In the genomic region with DNA sequence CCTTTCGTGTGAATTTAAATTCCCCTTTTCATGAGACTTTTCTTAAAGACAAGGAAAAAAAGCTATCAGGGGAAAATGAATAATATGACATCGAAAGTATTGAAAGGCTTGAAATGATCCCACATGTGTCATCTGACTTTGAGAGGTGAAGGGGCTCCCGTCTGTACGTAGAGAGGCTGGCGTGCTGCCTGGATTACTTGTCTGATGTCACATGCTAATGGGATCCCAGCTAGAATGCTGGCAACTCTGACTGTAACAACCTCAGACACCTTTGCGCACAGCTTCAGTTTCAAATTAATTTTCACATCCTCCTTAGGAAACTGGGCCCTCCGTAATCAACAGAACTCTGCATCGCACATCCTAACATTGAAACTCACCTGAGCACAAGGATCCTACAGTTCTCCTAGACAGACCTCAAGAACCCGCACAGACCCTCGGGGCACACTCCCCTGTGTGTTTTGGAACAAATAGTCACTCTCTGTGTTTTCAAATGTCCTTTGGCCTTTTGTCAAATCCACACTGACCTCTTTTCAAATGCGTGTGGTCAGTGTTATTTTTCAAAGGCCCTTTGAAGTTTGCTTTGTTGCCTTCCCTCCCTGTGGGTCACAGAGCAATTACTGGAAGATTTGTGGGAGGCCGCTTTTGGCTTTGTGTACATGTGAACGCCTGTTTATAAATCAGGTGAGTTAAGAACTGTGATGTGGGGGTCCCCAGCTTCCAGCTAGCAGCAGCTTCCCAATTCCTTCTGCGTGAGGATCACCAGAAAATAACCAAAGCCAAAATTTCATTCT, we compare ENCODE assay signal across 1 cellular context.
TF ChIP-seq lines count a peak whose summit lies in the region.

No MANE protein-coding gene starts in this region.

TF ChIP-seq in HepG2, 621 proteins besides CTCF, POLR2A, EP300 and RAD21 (continues in another document):
- TF ChIP-seq ZNF747 (CRISPR knock-in tag; IDR thresholded peaks at IDR 0.05; ENCODE audit: borderline replicate concordance): peak; percentile 73; the same call in 1 of the 2 replicates
- TF ChIP-seq, protein P1, sequence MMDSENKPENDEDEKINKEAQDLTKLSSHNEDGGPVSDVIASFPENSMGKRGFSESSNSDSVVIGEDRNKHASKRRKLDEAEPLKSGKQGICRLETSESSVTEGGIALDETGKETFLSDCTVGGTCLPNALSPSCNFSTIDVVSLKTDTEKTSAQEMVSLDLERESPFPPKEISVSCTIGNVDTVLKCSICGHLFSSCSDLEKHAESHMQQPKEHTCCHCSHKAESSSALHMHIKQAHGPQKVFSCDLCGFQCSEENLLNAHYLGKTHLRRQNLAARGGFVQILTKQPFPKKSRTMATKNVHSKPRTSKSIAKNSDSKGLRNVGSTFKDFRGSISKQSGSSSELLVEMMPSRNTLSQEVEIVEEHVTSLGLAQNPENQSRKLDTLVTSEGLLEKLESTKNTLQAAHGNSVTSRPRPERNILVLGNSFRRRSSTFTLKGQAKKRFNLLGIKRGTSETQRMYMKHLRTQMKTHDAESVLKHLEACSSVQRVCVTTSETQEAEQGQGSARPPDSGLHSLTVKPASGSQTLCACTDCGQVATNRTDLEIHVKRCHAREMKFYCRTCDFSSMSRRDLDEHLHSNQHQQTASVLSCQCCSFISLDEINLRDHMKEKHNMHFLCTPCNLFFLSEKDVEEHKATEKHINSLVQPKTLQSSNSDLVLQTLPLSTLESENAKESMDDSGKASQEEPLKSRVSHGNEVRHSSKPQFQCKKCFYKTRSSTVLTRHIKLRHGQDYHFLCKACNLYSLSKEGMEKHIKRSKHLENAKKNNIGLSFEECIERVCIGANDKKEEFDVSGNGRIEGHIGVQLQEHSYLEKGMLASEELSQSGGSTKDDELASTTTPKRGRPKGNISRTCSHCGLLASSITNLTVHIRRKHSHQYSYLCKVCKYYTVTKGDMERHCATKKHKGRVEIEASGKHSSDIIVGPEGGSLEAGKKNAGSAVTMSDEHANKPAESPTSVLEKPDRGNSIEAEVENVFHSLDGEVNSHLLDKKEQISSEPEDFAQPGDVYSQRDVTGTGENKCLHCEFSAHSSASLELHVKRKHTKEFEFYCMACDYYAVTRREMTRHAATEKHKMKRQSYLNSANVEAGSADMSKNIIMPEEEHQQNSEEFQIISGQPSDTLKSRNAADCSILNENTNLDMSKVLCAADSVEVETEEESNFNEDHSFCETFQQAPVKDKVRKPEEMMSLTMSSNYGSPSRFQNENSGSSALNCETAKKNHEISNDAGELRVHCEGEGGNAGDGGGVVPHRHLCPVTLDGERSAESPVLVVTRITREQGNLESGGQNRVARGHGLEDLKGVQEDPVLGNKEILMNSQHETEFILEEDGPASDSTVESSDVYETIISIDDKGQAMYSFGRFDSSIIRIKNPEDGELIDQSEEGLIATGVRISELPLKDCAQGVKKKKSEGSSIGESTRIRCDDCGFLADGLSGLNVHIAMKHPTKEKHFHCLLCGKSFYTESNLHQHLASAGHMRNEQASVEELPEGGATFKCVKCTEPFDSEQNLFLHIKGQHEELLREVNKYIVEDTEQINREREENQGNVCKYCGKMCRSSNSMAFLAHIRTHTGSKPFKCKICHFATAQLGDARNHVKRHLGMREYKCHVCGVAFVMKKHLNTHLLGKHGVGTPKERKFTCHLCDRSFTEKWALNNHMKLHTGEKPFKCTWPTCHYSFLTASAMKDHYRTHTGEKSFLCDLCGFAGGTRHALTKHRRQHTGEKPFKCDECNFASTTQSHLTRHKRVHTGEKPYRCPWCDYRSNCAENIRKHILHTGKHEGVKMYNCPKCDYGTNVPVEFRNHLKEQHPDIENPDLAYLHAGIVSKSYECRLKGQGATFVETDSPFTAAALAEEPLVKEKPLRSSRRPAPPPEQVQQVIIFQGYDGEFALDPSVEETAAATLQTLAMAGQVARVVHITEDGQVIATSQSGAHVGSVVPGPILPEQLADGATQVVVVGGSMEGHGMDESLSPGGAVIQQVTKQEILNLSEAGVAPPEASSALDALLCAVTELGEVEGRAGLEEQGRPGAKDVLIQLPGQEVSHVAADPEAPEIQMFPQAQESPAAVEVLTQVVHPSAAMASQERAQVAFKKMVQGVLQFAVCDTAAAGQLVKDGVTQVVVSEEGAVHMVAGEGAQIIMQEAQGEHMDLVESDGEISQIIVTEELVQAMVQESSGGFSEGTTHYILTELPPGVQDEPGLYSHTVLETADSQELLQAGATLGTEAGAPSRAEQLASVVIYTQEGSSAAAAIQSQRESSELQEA (CRISPR knock-in tag; IDR thresholded peaks at IDR 0.05; ENCODE audit: not compliant biosample characterization): no peak
- TF ChIP-seq SMC3 (IDR thresholded peaks at IDR 0.05; ENCODE audit: low read length): 0 out of 2 replicates have a peak, but pooled peaks have one; percentile 34
- TF ChIP-seq ZFP36 (IDR thresholded peaks at IDR 0.05; ENCODE audit: borderline replicate concordance, low read depth, low read length, partially characterized antibody): no peak
- no peak for TF ChIP-seq XBP1 (CRISPR knock-in tag; IDR thresholded peaks at IDR 0.05)
- TF ChIP-seq TP53 (CRISPR knock-in tag; conservative IDR thresholded peaks at IDR 0.05): no peak; the same call in 1 of the 2 replicates
- TF ChIP-seq, protein P2, sequence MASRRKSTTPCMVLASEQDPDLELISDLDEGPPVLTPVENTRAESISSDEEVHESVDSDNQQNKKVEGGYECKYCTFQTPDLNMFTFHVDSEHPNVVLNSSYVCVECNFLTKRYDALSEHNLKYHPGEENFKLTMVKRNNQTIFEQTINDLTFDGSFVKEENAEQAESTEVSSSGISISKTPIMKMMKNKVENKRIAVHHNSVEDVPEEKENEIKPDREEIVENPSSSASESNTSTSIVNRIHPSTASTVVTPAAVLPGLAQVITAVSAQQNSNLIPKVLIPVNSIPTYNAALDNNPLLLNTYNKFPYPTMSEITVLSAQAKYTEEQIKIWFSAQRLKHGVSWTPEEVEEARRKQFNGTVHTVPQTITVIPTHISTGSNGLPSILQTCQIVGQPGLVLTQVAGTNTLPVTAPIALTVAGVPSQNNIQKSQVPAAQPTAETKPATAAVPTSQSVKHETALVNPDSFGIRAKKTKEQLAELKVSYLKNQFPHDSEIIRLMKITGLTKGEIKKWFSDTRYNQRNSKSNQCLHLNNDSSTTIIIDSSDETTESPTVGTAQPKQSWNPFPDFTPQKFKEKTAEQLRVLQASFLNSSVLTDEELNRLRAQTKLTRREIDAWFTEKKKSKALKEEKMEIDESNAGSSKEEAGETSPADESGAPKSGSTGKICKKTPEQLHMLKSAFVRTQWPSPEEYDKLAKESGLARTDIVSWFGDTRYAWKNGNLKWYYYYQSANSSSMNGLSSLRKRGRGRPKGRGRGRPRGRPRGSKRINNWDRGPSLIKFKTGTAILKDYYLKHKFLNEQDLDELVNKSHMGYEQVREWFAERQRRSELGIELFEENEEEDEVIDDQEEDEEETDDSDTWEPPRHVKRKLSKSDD (CRISPR knock-in tag; IDR thresholded peaks at IDR 0.05; ENCODE audit: low read depth): peak; percentile 79
- TF ChIP-seq, protein P3, sequence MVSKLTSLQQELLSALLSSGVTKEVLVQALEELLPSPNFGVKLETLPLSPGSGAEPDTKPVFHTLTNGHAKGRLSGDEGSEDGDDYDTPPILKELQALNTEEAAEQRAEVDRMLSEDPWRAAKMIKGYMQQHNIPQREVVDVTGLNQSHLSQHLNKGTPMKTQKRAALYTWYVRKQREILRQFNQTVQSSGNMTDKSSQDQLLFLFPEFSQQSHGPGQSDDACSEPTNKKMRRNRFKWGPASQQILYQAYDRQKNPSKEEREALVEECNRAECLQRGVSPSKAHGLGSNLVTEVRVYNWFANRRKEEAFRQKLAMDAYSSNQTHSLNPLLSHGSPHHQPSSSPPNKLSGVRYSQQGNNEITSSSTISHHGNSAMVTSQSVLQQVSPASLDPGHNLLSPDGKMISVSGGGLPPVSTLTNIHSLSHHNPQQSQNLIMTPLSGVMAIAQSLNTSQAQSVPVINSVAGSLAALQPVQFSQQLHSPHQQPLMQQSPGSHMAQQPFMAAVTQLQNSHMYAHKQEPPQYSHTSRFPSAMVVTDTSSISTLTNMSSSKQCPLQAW (CRISPR knock-in tag; IDR thresholded peaks at IDR 0.05): peak; percentile 93
- TF ChIP-seq, protein P4, sequence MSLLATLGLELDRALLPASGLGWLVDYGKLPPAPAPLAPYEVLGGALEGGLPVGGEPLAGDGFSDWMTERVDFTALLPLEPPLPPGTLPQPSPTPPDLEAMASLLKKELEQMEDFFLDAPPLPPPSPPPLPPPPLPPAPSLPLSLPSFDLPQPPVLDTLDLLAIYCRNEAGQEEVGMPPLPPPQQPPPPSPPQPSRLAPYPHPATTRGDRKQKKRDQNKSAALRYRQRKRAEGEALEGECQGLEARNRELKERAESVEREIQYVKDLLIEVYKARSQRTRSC (CRISPR knock-in tag; IDR thresholded peaks at IDR 0.05; ENCODE audit: low read depth): no peak
- TF ChIP-seq, protein P5, sequence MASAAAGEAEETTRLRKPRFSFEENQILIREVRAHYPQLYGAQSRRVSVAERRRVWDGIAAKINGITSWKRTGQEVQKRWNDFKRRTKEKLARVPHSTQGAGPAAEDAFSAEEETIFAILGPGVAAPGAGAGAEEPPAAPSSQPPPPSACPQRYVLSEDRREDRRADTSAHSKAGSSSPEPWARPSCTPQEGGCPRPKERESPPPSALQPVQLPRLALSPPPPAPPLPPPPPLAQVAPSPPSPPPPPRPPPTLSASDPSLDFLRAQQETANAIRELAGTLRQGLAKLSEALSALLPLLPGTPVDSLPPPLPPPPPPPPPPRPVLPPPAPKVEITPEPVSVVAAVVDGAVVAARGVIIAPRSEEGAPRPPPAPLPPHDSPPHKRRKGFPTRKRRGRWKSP (CRISPR knock-in tag; IDR thresholded peaks at IDR 0.05): peak; percentile 82; the same call in 1 of the 2 replicates
- TF ChIP-seq HNRNPLL (IDR thresholded peaks at IDR 0.05; ENCODE audit: low read depth, low read length, poor library complexity, severe bottlenecking): no peak
- TF ChIP-seq, protein P6, sequence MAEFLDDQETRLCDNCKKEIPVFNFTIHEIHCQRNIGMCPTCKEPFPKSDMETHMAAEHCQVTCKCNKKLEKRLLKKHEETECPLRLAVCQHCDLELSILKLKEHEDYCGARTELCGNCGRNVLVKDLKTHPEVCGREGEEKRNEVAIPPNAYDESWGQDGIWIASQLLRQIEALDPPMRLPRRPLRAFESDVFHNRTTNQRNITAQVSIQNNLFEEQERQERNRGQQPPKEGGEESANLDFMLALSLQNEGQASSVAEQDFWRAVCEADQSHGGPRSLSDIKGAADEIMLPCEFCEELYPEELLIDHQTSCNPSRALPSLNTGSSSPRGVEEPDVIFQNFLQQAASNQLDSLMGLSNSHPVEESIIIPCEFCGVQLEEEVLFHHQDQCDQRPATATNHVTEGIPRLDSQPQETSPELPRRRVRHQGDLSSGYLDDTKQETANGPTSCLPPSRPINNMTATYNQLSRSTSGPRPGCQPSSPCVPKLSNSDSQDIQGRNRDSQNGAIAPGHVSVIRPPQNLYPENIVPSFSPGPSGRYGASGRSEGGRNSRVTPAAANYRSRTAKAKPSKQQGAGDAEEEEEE (CRISPR knock-in tag; IDR thresholded peaks at IDR 0.05; ENCODE audit: borderline replicate concordance): no peak; the same call in 1 of the 2 replicates
- TF ChIP-seq, protein P7, sequence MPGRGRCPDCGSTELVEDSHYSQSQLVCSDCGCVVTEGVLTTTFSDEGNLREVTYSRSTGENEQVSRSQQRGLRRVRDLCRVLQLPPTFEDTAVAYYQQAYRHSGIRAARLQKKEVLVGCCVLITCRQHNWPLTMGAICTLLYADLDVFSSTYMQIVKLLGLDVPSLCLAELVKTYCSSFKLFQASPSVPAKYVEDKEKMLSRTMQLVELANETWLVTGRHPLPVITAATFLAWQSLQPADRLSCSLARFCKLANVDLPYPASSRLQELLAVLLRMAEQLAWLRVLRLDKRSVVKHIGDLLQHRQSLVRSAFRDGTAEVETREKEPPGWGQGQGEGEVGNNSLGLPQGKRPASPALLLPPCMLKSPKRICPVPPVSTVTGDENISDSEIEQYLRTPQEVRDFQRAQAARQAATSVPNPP (CRISPR knock-in tag; IDR thresholded peaks at IDR 0.05): peak; percentile 45; the same call in 1 of the 2 replicates
- TF ChIP-seq ISX (CRISPR knock-in tag; conservative IDR thresholded peaks at IDR 0.05): no peak
- peak; percentile 58; the same call in 1 of the 2 replicates for TF ChIP-seq YEATS4 (CRISPR knock-in tag; IDR thresholded peaks at IDR 0.05; ENCODE audit: borderline replicate concordance)
- TF ChIP-seq REXO4 (CRISPR knock-in tag; IDR thresholded peaks at IDR 0.05; ENCODE audit: borderline replicate concordance): no peak
- TF ChIP-seq JUND (CRISPR knock-in tag; IDR thresholded peaks at IDR 0.05): 0 out of 2 replicates have a peak, but pooled peaks have one; percentile 51
- TF ChIP-seq, protein P8, sequence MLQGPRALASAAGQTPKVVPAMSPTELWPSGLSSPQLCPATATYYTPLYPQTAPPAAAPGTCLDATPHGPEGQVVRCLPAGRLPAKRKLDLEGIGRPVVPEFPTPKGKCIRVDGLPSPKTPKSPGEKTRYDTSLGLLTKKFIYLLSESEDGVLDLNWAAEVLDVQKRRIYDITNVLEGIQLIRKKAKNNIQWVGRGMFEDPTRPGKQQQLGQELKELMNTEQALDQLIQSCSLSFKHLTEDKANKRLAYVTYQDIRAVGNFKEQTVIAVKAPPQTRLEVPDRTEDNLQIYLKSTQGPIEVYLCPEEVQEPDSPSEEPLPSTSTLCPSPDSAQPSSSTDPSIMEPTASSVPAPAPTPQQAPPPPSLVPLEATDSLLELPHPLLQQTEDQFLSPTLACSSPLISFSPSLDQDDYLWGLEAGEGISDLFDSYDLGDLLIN (CRISPR knock-in tag; IDR thresholded peaks at IDR 0.05; ENCODE audit: borderline replicate concordance): no peak
- no peak for TF ChIP-seq PAX8 (CRISPR knock-in tag; IDR thresholded peaks at IDR 0.05; ENCODE audit: borderline replicate concordance)
- no peak for TF ChIP-seq TCF12 (IDR thresholded peaks at IDR 0.05)
- TF ChIP-seq TCF12 (CRISPR knock-in tag; IDR thresholded peaks at IDR 0.05): peak; percentile 95
- TF ChIP-seq, protein P9, sequence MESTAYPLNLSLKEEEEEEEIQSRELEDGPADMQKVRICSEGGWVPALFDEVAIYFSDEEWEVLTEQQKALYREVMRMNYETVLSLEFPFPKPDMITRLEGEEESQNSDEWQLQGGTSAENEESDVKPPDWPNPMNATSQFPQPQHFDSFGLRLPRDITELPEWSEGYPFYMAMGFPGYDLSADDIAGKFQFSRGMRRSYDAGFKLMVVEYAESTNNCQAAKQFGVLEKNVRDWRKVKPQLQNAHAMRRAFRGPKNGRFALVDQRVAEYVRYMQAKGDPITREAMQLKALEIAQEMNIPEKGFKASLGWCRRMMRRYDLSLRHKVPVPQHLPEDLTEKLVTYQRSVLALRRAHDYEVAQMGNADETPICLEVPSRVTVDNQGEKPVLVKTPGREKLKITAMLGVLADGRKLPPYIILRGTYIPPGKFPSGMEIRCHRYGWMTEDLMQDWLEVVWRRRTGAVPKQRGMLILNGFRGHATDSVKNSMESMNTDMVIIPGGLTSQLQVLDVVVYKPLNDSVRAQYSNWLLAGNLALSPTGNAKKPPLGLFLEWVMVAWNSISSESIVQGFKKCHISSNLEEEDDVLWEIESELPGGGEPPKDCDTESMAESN (CRISPR knock-in tag; conservative IDR thresholded peaks at IDR 0.05): no peak; the same call in 1 of the 2 replicates
- 0 out of 2 replicates have a peak, but pooled peaks have one; percentile 9 for TF ChIP-seq RBAK (CRISPR knock-in tag; IDR thresholded peaks at IDR 0.05)
- TF ChIP-seq MED1 (CRISPR knock-in tag; IDR thresholded peaks at IDR 0.05): peak; percentile 100
